ENCODE assay signal across 7 cellular contexts in the genomic region with DNA sequence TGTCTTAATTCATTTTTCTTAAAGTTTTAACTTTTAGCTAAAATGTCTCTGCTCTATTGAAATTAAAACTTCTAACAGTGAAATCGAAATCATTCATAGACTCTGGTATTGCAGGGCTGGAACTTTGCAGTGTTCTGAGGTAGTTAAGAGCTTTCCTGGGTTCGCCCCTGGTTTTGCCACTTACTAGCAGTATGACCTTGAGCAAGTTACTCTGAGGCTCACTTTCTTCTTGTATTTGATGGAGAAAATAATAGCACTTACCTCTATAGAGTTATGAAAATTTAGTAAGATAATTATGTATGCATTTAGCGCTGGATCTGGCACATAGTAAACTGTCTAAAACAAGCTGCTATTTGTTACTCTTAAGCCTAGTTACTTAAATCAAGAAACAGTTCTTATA. TPM values are rescaled to one million over a fixed set of nuclear protein-coding genes. Genes with fewer than 3 reads are reported as not detected.
DNase-seq lines count a peak whose midpoint lies in the region; ATAC-seq and TF ChIP-seq lines count a peak whose summit lies in the region.

No MANE protein-coding gene starts in this region.

- H3K36me3 ChIP-seq in HCT116 (ENCODE audit: control insufficient read depth in 1 of 2, insufficient read depth in 2 of 2, low read length in 2 of 2) = no peaks in the 10 kb centered on the region

- no peak for TF ChIP-seq POLR2A in HCT116 (IDR thresholded peaks at IDR 0.05; ENCODE audit: borderline replicate concordance, extremely low read depth, insufficient read depth, insufficient read length)

- peak overlapping the region; percentile 76; the same call in 1 of the 2 replicates for H3K9ac ChIP-seq in HCT116 (ENCODE audit: low read length)

- intact Hi-C loops in HCT116 (cut with micrococcal nuclease) = no loop called here

- no peaks in the 10 kb centered on the region for H3K9me3 Mint-ChIP-seq in T-helper 1 cell treated with Interleukin-12 subunit alpha and Interleukin-12 subunit beta and Interleukin-4 antibody, amounts not matched to agents 30 μg/mL and 1 μg/mL, for 36 hours

- no TSS peak for BruUV-seq in HCT116 (replicated peaks; lab: Mats Ljungman, UMichigan)

- no peak overlapping the region for H2AFZ ChIP-seq in HCT116 (ENCODE audit: low read depth, low read length, poor library complexity, severe bottlenecking)

- H3K4me3 ChIP-seq in HCT116 (replicated peaks in 1 of 2; ENCODE audit: low read depth in 1 of 2, low read length in 2 of 2) (peak overlapping the region; percentile 72 to 85; a peak in 3 of 4 replicates), fibroblast of villous mesenchyme (ENCODE audit: low read depth, low read length) (peak overlapping the region; percentile 99), skin epidermis (peak overlapping the region; percentile 66 to 98 (median 90))

- TF ChIP-seq RAD21 in HCT116 (IDR thresholded peaks at IDR 0.05; ENCODE audit: low read depth) = no peak

- ATAC-seq in HCT116 (no peak), GM18873 (IDR thresholded peaks at IDR 0.05; ENCODE audit: low FRiP score, unreplicated experiment) (no peak)

- H3K9me3 ChIP-seq in HCT116 (ENCODE audit: control insufficient read depth in 1 of 2, insufficient read depth in 1 of 2, low read depth in 1 of 2, low read length in 2 of 2) = no peaks in the 10 kb centered on the region

- no peak for DNase-seq in HCT116 (ENCODE audit: low read depth, low spot score)
- DNase-seq in fibroblast of villous mesenchyme (ENCODE audit: low read depth) = no peak
- DNase-seq in CD1c-positive myeloid dendritic cell (ENCODE audit: extremely low spot score) = no peak
- DNase-seq in activated CD4-positive, CD25-positive, alpha-beta regulatory T cell (lab: John Stamatoyannopoulos, UW) = no peak

- RAD21 ChIA-PET in HCT116 (lab: Charles Lee; ENCODE audit: low non-redundant PET in 1 of 2, low total read pairs in 2 of 2, uncharacterized antibody in 2 of 2, unreplicated experiment in 2 of 2) = no interaction called here

- H3K4me1 Mint-ChIP-seq in T-helper 1 cell treated with Interleukin-12 subunit alpha and Interleukin-12 subunit beta and Interleukin-4 antibody, amounts not matched to agents 30 μg/mL and 1 μg/mL, for 36 hours (ENCODE audit: low read depth) = peaks cover 45% of the 10 kb centered on the region

- H3K4me1 ChIP-seq in HCT116 (ENCODE audit: control insufficient read depth in 1 of 2, insufficient read depth in 2 of 2, low read length in 2 of 2) = peaks cover 18 to 30% of the 10 kb centered on the region in 2 experiments

- H3K27ac ChIP-seq in HCT116 (ENCODE audit: low read depth, low read length) (no peak overlapping the region), skin epidermis (peak overlapping the region in 9 of 21 experiments; percentile 25 to 99 (median 91))

- peak overlapping the region; percentile 0 for H3K27ac Mint-ChIP-seq in T-helper 1 cell treated with Interleukin-12 subunit alpha and Interleukin-12 subunit beta and Interleukin-4 antibody, amounts not matched to agents 30 μg/mL and 1 μg/mL, for 36 hours

- no peaks in the 10 kb centered on the region for H3K27me3 Mint-ChIP-seq in T-helper 1 cell treated with Interleukin-12 subunit alpha and Interleukin-12 subunit beta and Interleukin-4 antibody, amounts not matched to agents 30 μg/mL and 1 μg/mL, for 36 hours (ENCODE audit: low read depth)

- H3K9me2 ChIP-seq in HCT116 (ENCODE audit: insufficient read depth) = no peaks in the 10 kb centered on the region

- H3K4me3 Mint-ChIP-seq in T-helper 1 cell treated with Interleukin-12 subunit alpha and Interleukin-12 subunit beta and Interleukin-4 antibody, amounts not matched to agents 30 μg/mL and 1 μg/mL, for 36 hours = peak overlapping the region; percentile 94

- peak overlapping the region; percentile 91 for H3K4me2 ChIP-seq in HCT116 (ENCODE audit: low read length)

- CTCF ChIA-PET in HCT116 (lab: Charles Lee) = no interaction called here

- H4K20me1 ChIP-seq in HCT116 (ENCODE audit: insufficient read depth) = peaks cover 3% of the 10 kb centered on the region; the same call in 1 of the 2 replicates

- TF ChIP-seq CTCF in HCT116 (IDR thresholded peaks at IDR 0.05 in 2 of 3, conservative IDR thresholded peaks at IDR 0.05 in 1 of 3; ENCODE audit: borderline replicate concordance in 1 of 3, insufficient read depth in 1 of 3, low read depth in 2 of 3, low read length in 2 of 3) (no peak), fibroblast of villous mesenchyme (IDR thresholded peaks at IDR 0.05; ENCODE audit: insufficient read depth, low read depth, low read length) (no peak)

- H3K36me3 Mint-ChIP-seq in T-helper 1 cell treated with Interleukin-12 subunit alpha and Interleukin-12 subunit beta and Interleukin-4 antibody, amounts not matched to agents 30 μg/mL and 1 μg/mL, for 36 hours (ENCODE audit: low read depth) = peaks cover 3% of the 10 kb centered on the region

- POLR2A ChIA-PET in HCT116 (lab: Charles Lee) = interaction anchor here (1.1 kb wide), 1 partner anchor 11 kb away, joined by 3 read pairs; no protein-coding TSS in a partner anchor

- no peaks in the 10 kb centered on the region for H3K27me3 ChIP-seq in HCT116 (ENCODE audit: insufficient read depth, low read length)

- peaks cover 66% of the 10 kb centered on the region for H3K79me2 ChIP-seq in HCT116 (ENCODE audit: insufficient read depth, low read length)

TF ChIP-seq in HCT116, 20 proteins besides CTCF, POLR2A, EP300 and RAD21 (continues in another document):
- TF ChIP-seq EGR1 (IDR thresholded peaks at IDR 0.05; ENCODE audit: low read depth) = no peak
- TF ChIP-seq POLR2AphosphoS5 (IDR thresholded peaks at IDR 0.05; ENCODE audit: low read depth, low read length) = no peak
- TF ChIP-seq JUND (IDR thresholded peaks at IDR 0.05) = no peak
- TF ChIP-seq SIN3A (IDR thresholded peaks at IDR 0.05; ENCODE audit: low read depth) = no peak
- TF ChIP-seq SRF (IDR thresholded peaks at IDR 0.05; ENCODE audit: low read depth) = no peak
- TF ChIP-seq CEBPB (IDR thresholded peaks at IDR 0.05; ENCODE audit: low read depth) = no peak
- no peak for TF ChIP-seq FOSL1 (IDR thresholded peaks at IDR 0.05; ENCODE audit: low read depth)
- no peak for TF ChIP-seq TCF7L2 (IDR thresholded peaks at IDR 0.05; ENCODE audit: borderline replicate concordance, extremely low read depth, insufficient read depth, insufficient read length)
- TF ChIP-seq SP1 (IDR thresholded peaks at IDR 0.05; ENCODE audit: low read depth) = no peak
- no peak for TF ChIP-seq CBX3 (IDR thresholded peaks at IDR 0.05; ENCODE audit: low read depth)
- TF ChIP-seq, protein P1, sequence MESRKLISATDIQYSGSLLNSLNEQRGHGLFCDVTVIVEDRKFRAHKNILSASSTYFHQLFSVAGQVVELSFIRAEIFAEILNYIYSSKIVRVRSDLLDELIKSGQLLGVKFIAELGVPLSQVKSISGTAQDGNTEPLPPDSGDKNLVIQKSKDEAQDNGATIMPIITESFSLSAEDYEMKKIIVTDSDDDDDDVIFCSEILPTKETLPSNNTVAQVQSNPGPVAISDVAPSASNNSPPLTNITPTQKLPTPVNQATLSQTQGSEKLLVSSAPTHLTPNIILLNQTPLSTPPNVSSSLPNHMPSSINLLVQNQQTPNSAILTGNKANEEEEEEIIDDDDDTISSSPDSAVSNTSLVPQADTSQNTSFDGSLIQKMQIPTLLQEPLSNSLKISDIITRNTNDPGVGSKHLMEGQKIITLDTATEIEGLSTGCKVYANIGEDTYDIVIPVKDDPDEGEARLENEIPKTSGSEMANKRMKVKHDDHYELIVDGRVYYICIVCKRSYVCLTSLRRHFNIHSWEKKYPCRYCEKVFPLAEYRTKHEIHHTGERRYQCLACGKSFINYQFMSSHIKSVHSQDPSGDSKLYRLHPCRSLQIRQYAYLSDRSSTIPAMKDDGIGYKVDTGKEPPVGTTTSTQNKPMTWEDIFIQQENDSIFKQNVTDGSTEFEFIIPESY (IDR thresholded peaks at IDR 0.05; ENCODE audit: extremely low read depth, insufficient replicate concordance, low read length) = no peak
- TF ChIP-seq ZNF274 (IDR thresholded peaks at IDR 0.05; ENCODE audit: low read depth, low read length) = no peak
- no peak for TF ChIP-seq ZFX (IDR thresholded peaks at IDR 0.05)
- TF ChIP-seq EZH2 (IDR thresholded peaks at IDR 0.05) = no peak
- TF ChIP-seq ATF3 (IDR thresholded peaks at IDR 0.05) = no peak
- no peak for TF ChIP-seq REST (IDR thresholded peaks at IDR 0.05; ENCODE audit: low read depth)
- TF ChIP-seq EZH2phosphoT487 (IDR thresholded peaks at IDR 0.05; ENCODE audit: borderline replicate concordance) = no peak
- no peak for TF ChIP-seq ELF1 (IDR thresholded peaks at IDR 0.05; ENCODE audit: borderline replicate concordance, low read depth)

RNA-seq across cellular contexts. Expression of gene SLAIN2, which starts 1.7 kb away (rescaled TPM):
- total RNA-seq in HCT116 (2021; ENCODE audit: unreplicated experiment) = 50.3 TPM
- polyA plus RNA-seq in HCT116 (2012) = 15.3 and 21.5 TPM in 2 replicates
- 31.6 and 99.7 TPM in 2 replicates for total RNA-seq in fibroblast of villous mesenchyme
